Comparison of ENCODE assay signal across 8 cellular contexts in the genomic region with DNA sequence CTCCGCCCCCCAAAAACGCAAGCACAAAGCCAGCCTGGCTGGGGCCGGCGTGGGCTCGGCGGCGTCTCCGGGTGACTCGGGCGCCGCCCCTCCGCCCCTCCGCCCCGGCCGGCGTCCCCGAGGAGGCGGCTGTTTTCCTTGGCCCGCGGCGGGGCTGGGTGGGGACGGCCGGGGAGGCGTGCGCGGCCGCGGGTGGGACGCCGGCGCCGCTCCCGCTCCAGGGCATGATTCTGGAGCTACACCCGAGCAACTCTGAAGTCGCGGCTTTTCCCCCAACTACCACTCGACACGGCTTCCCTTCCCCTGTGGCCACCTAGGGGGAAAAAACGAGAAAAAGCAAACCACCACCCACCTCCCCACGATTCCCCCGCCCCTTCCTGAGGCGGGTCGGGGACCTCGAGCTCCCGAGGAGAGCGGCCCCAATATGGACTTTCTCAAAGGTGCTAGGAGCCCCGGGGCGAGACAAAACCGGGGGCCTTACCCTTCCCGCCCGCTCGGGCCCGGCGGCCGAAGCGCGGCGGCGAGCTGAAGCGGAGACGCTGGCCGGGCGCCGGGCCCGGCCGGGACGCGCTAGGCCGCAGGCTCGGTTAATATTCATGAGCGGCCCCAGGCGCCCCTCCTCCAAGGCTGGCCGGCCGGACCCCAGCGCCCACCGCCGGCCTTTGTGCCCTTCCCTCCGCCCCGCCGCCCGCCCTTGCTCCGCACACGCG. TPM values are rescaled to one million over a fixed set of nuclear protein-coding genes. Genes with fewer than 3 reads are reported as not detected.
A peak's percentile ranks its signal among the peaks of the same experiment; 100 is the strongest.
DNase-seq lines count a peak whose midpoint lies in the region; ATAC-seq and TF ChIP-seq lines count a peak whose summit lies in the region.

No MANE protein-coding gene starts in this region.

- peaks cover 47% of the 10 kb centered on the region for H3K79me2 ChIP-seq in MM.1S (ENCODE audit: low read length)

- H3K4me2 ChIP-seq in MM.1S (ENCODE audit: low read depth, low read length) = peak overlapping the region; percentile 60

- H3K27ac ChIP-seq in MM.1S (ENCODE audit: low read length) (peak overlapping the region; percentile 81), mucosa of rectum (ENCODE audit: low read depth in 2 of 2, low read length in 2 of 2) (peak overlapping the region; percentile 97 to 98)

- 0 out of 2 replicates have a peak, but pooled peaks cover 4% of the 10 kb centered on the region for H4K20me1 ChIP-seq in MM.1S (ENCODE audit: insufficient read depth, low read length)

- peaks cover 11% of the 10 kb centered on the region for H3F3A ChIP-seq in MM.1S (ENCODE audit: insufficient read depth, low read length)

- peak; percentile 46 for ATAC-seq in stimulated activated naive CD8-positive, alpha-beta T cell treated with anti-CD3 and anti-CD28 coated beads, Interleukin-15, amount 100 ng/mL, for 72 hours
- ATAC-seq in GM18870 (IDR thresholded peaks at IDR 0.05; ENCODE audit: unreplicated experiment) = no peak

- H3K4me3 Mint-ChIP-seq in stimulated activated naive CD8-positive, alpha-beta T cell treated with anti-CD3 and anti-CD28 coated beads, Interleukin-15, amount 100 ng/mL, for 72 hours = peak overlapping the region; percentile 91 to 95

- peak overlapping the region; percentile 84 for H3K9ac ChIP-seq in MM.1S (ENCODE audit: low read length)
- peak overlapping the region; percentile 90 to 94 for H3K9ac ChIP-seq in mucosa of rectum (ENCODE audit: low read depth in 1 of 2, low read length in 2 of 2)

- H3K4me1 ChIP-seq in MM.1S (ENCODE audit: low read length) (peaks cover 26% of the 10 kb centered on the region), mucosa of rectum (ENCODE audit: control insufficient read depth in 2 of 2, insufficient read depth in 2 of 2, low read length in 2 of 2) (peaks cover 11 to 38% of the 10 kb centered on the region in 2 donors)

- no peaks in the 10 kb centered on the region for H3K36me3 ChIP-seq in H7 (replicated peaks; ENCODE audit: control insufficient read depth, insufficient read depth, low read length)
- H3K36me3 ChIP-seq in MM.1S (replicated peaks; ENCODE audit: insufficient read depth, low read length) = no peaks in the 10 kb centered on the region
- no peaks in the 10 kb centered on the region for H3K36me3 ChIP-seq in mucosa of rectum (ENCODE audit: control insufficient read depth in 2 of 2, insufficient read depth in 2 of 2, low read length in 2 of 2)

- H3K9me3 Mint-ChIP-seq in stimulated activated naive CD8-positive, alpha-beta T cell treated with anti-CD3 and anti-CD28 coated beads, Interleukin-15, amount 100 ng/mL, for 72 hours = no peaks in the 10 kb centered on the region

- no peaks in the 10 kb centered on the region for H3K9me3 ChIP-seq in MM.1S (replicated peaks; ENCODE audit: insufficient read depth, low read length)
- H3K9me3 ChIP-seq in mucosa of rectum (ENCODE audit: control insufficient read depth in 2 of 2, low read length in 2 of 2) = no peaks in the 10 kb centered on the region

- TF ChIP-seq CTCF in GM12872 (IDR thresholded peaks at IDR 0.05; ENCODE audit: insufficient read depth, low read depth, low read length) (peak; percentile 18; the same call in 1 of the 3 replicates), MM.1S (IDR thresholded peaks at IDR 0.05; ENCODE audit: low read length) (no peak)

- peak; percentile 83 for DNase-seq in H7
- peak; percentile 59 for DNase-seq in MM.1S
- peak; percentile 45 for DNase-seq in activated CD8-positive, alpha-beta memory T cell treated with anti-CD3 and anti-CD28 coated beads, Interleukin-2, amount 50 U/mL, for 4 hours
- peak; percentile 30 for DNase-seq in epidermal melanocyte (ENCODE audit: insufficient read length, low spot score)
- DNase-seq in stimulated activated naive CD8-positive, alpha-beta T cell treated with anti-CD3 and anti-CD28 coated beads, Interleukin-15, amount 100 ng/mL, for 72 hours = peak; percentile 55 to 60

- peak overlapping the region; percentile 65 for H3K4me3 ChIP-seq in H7 (ENCODE audit: insufficient read depth, low read depth, low read length)
- peak overlapping the region; percentile 85 for H3K4me3 ChIP-seq in MM.1S (ENCODE audit: low read length)
- peak overlapping the region; percentile 79 to 85 for H3K4me3 ChIP-seq in mucosa of rectum (ENCODE audit: low read length in 2 of 2)

- H3K27me3 ChIP-seq in H7 (ENCODE audit: control insufficient read depth, insufficient read depth, low read length) = peaks cover 19% of the 10 kb centered on the region; the same call in 1 of the 2 replicates
- H3K27me3 ChIP-seq in MM.1S (replicated peaks; ENCODE audit: insufficient read depth, low read length) = no peaks in the 10 kb centered on the region
- no peaks in the 10 kb centered on the region for H3K27me3 ChIP-seq in mucosa of rectum (ENCODE audit: control insufficient read depth in 2 of 2, insufficient read depth in 2 of 2, low read length in 2 of 2)

- no peaks in the 10 kb centered on the region for H3K9me2 ChIP-seq in MM.1S (replicated peaks; ENCODE audit: insufficient read depth, low read length)

- H3K27me3 Mint-ChIP-seq in stimulated activated naive CD8-positive, alpha-beta T cell treated with anti-CD3 and anti-CD28 coated beads, Interleukin-15, amount 100 ng/mL, for 72 hours = no peaks in the 10 kb centered on the region

- H2AFZ ChIP-seq in MM.1S (ENCODE audit: low read length) = peak overlapping the region; percentile 84

- H3K4me1 Mint-ChIP-seq in stimulated activated naive CD8-positive, alpha-beta T cell treated with anti-CD3 and anti-CD28 coated beads, Interleukin-15, amount 100 ng/mL, for 72 hours = peaks cover 28% of the 10 kb centered on the region

- H3K27ac Mint-ChIP-seq in stimulated activated naive CD8-positive, alpha-beta T cell treated with anti-CD3 and anti-CD28 coated beads, Interleukin-15, amount 100 ng/mL, for 72 hours = peak overlapping the region; percentile 57 to 93

RNA-seq across cellular contexts. Expression of a gene that starts 0.9 kb away (rescaled TPM):
- total RNA-seq in H7 (2014; rRNA removed; shearing (Covaris generic)) = 31.5 and 49.5 TPM in 2 replicates

Comparison
In these comparisons a context has a peak if more than half of its experiments do, and no peak if none do; other contexts are left out.
1. DNase-seq: peak in every context shown above with its lines; median percentile 83 in H7; 59 in MM.1S; 58 in stimulated activated naive CD8-positive, alpha-beta T cell treated with anti-CD3 and anti-CD28 coated beads, Interleukin-15, amount 100 ng/mL, for 72 hours; 45 in activated CD8-positive, alpha-beta memory T cell treated with anti-CD3 and anti-CD28 coated beads, Interleukin-2, amount 50 U/mL, for 4 hours; 30 in epidermal melanocyte.